8 cellular contexts compared by ENCODE assay signal in the genomic region with DNA sequence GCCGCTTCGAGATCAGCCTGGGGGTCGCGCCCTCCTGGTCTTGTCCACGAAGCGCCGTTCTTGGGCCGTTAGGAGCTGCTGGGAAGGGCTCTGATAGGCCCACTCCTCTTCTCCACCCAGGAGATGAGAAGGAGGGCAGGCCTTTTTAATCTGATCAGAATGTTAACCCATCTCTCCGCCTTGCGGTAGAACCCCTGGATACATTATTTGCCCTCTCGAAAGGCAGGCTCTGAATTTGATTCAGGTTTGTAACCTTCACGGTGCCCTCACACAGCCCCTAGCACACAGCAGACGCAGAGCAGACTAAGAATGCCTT. TPM values are rescaled to one million over a fixed set of nuclear protein-coding genes. Genes with fewer than 3 reads are reported as not detected.
DNase-seq lines count a peak whose midpoint lies in the region; ATAC-seq and TF ChIP-seq lines count a peak whose summit lies in the region.

A gene (plus strand): TSS at position 43 of the 316 bp plus-strand sequence. CDS start 9,741 bp downstream, outside the sequence.

- intact Hi-C loops in activated B cell treated with CpG ODN at 0.5 μM for 24 hours (cut with micrococcal nuclease), result loop anchor here (1.0 to 10.0 kb wide), 13 partner anchors 127 to 1440 kb away; a partner anchor contains a TSS
- intact Hi-C loops in heart right ventricle (cut with DNase I), result loop anchor here in 9 of 10 donors (2.0 to 10.0 kb wide), 16 partner anchors 80 to 960 kb away; a partner anchor contains a TSS

- 18 to 29% methylated on average over 13 of the region's 13 CpGs for WGBS in heart right ventricle, 2 donors

- ATAC-seq in activated B cell treated with CpG ODN at 0.5 μM for 24 hours (ENCODE audit: low read depth), result no peak
- ATAC-seq in heart right ventricle, result peak in 3 of 8 donors; percentile 1 to 70 (median 12)
- ATAC-seq in GM18498 (IDR thresholded peaks at IDR 0.05; ENCODE audit: unreplicated experiment), result no peak

- H3K27me3 ChIP-seq in H7 (ENCODE audit: control insufficient read depth, insufficient read depth, low read length) (no peaks in the 10 kb centered on the region; the same call in 1 of the 2 replicates), heart right ventricle (no peaks in the 10 kb centered on the region)

- TF ChIP-seq CTCF in activated B cell treated with CpG ODN at 0.5 μM for 24 hours (IDR thresholded peaks at IDR 0.05) (no peak), heart right ventricle (IDR thresholded peaks at IDR 0.05) (no peak)

- no peaks in the 10 kb centered on the region for H3K36me3 Mint-ChIP-seq in activated B cell treated with CpG ODN at 0.5 μM for 24 hours (ENCODE audit: low read depth)

- H3K9me3 Mint-ChIP-seq in activated B cell treated with CpG ODN at 0.5 μM for 24 hours, result no peaks in the 10 kb centered on the region

- peaks cover 0 to 18% (median 8%) of the 10 kb centered on the region in 9 donors for H3K4me1 ChIP-seq in heart right ventricle

- H3K9me3 ChIP-seq in heart right ventricle, result peaks cover 0 to 10% (median 0%) of the 10 kb centered on the region in 11 donors

- H3K27ac Mint-ChIP-seq in activated B cell treated with CpG ODN at 0.5 μM for 24 hours, result peak within 1 kb of the TSS; percentile 79

- peak within 1 kb of the TSS; percentile 41 to 93 (median 84) for H3K27ac ChIP-seq in heart right ventricle

- peak within 1 kb of the TSS; percentile 50 for H3K4me3 ChIP-seq in H7 (ENCODE audit: insufficient read depth, low read depth, low read length)
- H3K4me3 ChIP-seq in heart right ventricle, result peak within 1 kb of the TSS; percentile 32 to 69 (median 60)
- peak within 1 kb of the TSS; percentile 58 for H3K4me3 ChIP-seq in skeletal muscle cell (ENCODE audit: low read depth, low read length)

- H3K4me3 Mint-ChIP-seq in activated B cell treated with CpG ODN at 0.5 μM for 24 hours, result peak within 1 kb of the TSS; percentile 90

- H3K4me1 Mint-ChIP-seq in activated B cell treated with CpG ODN at 0.5 μM for 24 hours, result peaks cover 8% of the 10 kb centered on the region

- POLR2A ChIA-PET in activated B cell treated with CpG ODN at 0.5 μM for 24 hours (lab: Charles Lee), result interaction anchor here (0.6 to 1.7 kb wide), 8 partner anchors 190 to 447 kb away, joined by 3 to 7 read pairs (median 4); a partner anchor contains a TSS

- peaks cover 4% of the 10 kb centered on the region for H3K27me3 Mint-ChIP-seq in activated B cell treated with CpG ODN at 0.5 μM for 24 hours

- DNase-seq in H7, result no peak
- DNase-seq in activated B cell treated with CpG ODN at 0.5 μM for 24 hours, result no peak
- DNase-seq in heart right ventricle, result no peak
- no peak for DNase-seq in skeletal muscle cell (ENCODE audit: low read depth)
- DNase-seq in GOT3 (lab: John Stamatoyannopoulos, UW), result no peak
- DNase-seq in NCI-H526 (lab: John Stamatoyannopoulos, UW), result no peak
- DNase-seq in stimulated activated naive CD4-positive, alpha-beta T cell (lab: John Stamatoyannopoulos, UW), result no peak

- H3K36me3 ChIP-seq in H7 (replicated peaks; ENCODE audit: control insufficient read depth, insufficient read depth, low read length) (no peaks in the 10 kb centered on the region), heart right ventricle (no peaks in the 10 kb centered on the region)

- CTCF ChIA-PET in activated B cell treated with CpG ODN at 0.5 μM for 24 hours (lab: Charles Lee), result interaction anchor here (0.7 to 1.8 kb wide), 21 partner anchors 8 to 1099 kb away, joined by 3 to 13 read pairs (median 4); a partner anchor contains a TSS

RNA-seq across cellular contexts. Expression of the gene that starts here (rescaled TPM):
- total RNA-seq in H7 (2014; rRNA removed; shearing (Covaris generic)), result not detected in 2 replicates
- total RNA-seq in activated B cell treated with CpG ODN at 0.5 μM for 24 hours (not detected in 2 replicates), heart right ventricle (not detected)
- polyA plus RNA-seq in heart right ventricle, result not detected
